In the genomic region with DNA sequence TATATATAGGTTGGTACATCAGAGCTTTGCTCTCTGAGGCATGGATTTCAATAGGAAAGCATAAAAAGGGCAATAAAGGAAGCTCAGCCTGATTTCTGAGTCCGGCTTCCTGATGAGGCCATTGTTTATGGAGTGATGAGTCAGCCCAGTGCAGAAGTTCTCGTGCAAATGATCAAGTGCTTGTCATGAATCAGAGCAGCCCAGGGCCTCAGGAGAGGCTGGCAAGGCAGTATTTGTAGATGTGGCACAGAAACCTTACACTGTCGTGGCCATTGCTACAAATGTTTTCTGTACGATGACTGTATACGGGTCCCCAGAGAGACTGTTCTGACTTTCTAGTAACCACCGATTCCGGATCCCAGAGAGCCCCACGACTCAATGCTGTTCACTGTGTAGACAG, we compare ENCODE assay signal across 8 cellular contexts. TPM values are rescaled to one million over a fixed set of nuclear protein-coding genes. Genes with fewer than 3 reads are reported as not detected.
A peak's percentile ranks its signal among the peaks of the same experiment; 100 is the strongest.
DNase-seq lines count a peak whose midpoint lies in the region; ATAC-seq and TF ChIP-seq lines count a peak whose summit lies in the region.

No MANE protein-coding gene starts in this region.

- TF ChIP-seq CTCF in coronary artery (IDR thresholded peaks at IDR 0.05) (no peak), mucosa of descending colon (IDR thresholded peaks at IDR 0.05) (no peak), GM10248 (IDR thresholded peaks at IDR 0.05; ENCODE audit: control extremely low read depth, extremely low read depth, low read depth, missing control alignments) (no peak)

- POLR2A ChIA-PET in GM10248 (lab: Yijun Ruan, JAX) = no interaction called here

- peak overlapping the region; percentile 81 to 84 for H3K27ac ChIP-seq in coronary artery

- peaks cover 34% of the 10 kb centered on the region for H3K4me1 ChIP-seq in mucosa of descending colon (ENCODE audit: low read depth)

- no peaks in the 10 kb centered on the region for H3K36me3 ChIP-seq in mucosa of descending colon (ENCODE audit: low read depth)

- H3K9me3 ChIP-seq in mucosa of descending colon = no peaks in the 10 kb centered on the region

- CTCF ChIA-PET in GM10248 (lab: Yijun Ruan, JAX) = interaction anchor here (3.2 to 3.9 kb wide), 3 partner anchors 9 to 281 kb away, joined by 8 to 21 read pairs (median 18); no protein-coding TSS in a partner anchor

- ATAC-seq in mucosa of descending colon = peak; percentile 91

- H3K4me3 ChIP-seq in coronary artery = no peak overlapping the region
- no peak overlapping the region for H3K4me3 ChIP-seq in mucosa of descending colon

- intact Hi-C loops in mucosa of descending colon (cut with DNase I, micrococcal nuclease) = no loop called here

- DNase-seq in NCI-H1092 treated with DMSO at 0.1 percent for 48 hours (lab: John Stamatoyannopoulos, UW) (peak; percentile 17), NCI-H1092 (lab: John Stamatoyannopoulos, UW) (no peak), NCI-H460 (ENCODE audit: extremely low read depth, low read depth) (peak; percentile 52), coronary artery (ENCODE audit: low spot score) (no peak), mucosa of descending colon (peak; percentile 57 to 76 (median 65)), NCI-H128 (lab: John Stamatoyannopoulos, UW; ENCODE audit: unreplicated experiment) (no peak), GM10248 (ENCODE audit: extremely low spot score) (no peak)
- no peak for DNase-seq in stimulated activated CD4-positive, alpha-beta T cell treated with anti-CD3 and anti-CD28 coated beads, Interleukin-15, amount 100 ng/mL, for 24 hours

RNA-seq across cellular contexts. Expression of a gene that starts 26.7 kb away (rescaled TPM):
- total RNA-seq in NCI-H460 (2014; rRNA removed; shearing (Covaris generic)) = not detected in 2 replicates
- polyA plus RNA-seq in NCI-H460 (2014; cell fraction: nucleus; rRNA removed) = not detected in 2 replicates
- total RNA-seq in mucosa of descending colon = under 1 TPM; 0.14 to 0.90 (median 0.16) TPM

Comparison
In these comparisons a context has a peak if more than half of its experiments do, and no peak if none do; other contexts are left out.
1. DNase-seq: peak in NCI-H1092 treated with DMSO at 0.1 percent for 48 hours (single experiment), NCI-H460 (single experiment) and mucosa of descending colon (3 of 3); none in NCI-H1092 (single experiment), coronary artery (single experiment), NCI-H128 (single experiment), stimulated activated CD4-positive, alpha-beta T cell treated with anti-CD3 and anti-CD28 coated beads, Interleukin-15, amount 100 ng/mL, for 24 hours (single experiment) and GM10248 (single experiment).